Comparison of ENCODE assay signal across 11 cellular contexts in the genomic region with DNA sequence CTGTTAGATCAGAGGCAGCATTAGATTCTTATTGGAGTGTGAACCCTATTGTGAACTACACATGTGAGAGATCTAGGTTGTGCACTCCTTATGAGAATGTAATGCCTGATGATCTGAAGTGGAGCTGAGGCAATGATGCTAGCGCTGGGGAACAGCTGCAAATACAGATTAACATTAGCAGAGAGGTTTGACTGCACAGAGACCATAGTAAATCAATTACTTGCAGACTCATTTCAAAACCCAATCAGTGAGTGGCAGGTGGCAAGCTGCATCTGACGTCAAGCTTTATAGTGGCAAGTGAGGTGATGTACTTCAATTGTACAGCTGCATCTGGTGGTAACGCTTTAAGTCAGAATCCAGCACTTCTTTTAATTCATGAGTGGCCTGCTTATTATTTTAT.
DNase-seq lines count a peak whose midpoint lies in the region; ATAC-seq lines count a peak whose summit lies in the region.
"Had no signal": no experiment of that assay in that cellular context is flagged by ENCODE, and none has a peak within 500 bp of the region (broad histone marks: within the 10 kb centered on the region; RNA-seq: fewer than 3 reads in every experiment).

No MANE protein-coding gene starts in this region.

- H3K4me1 ChIP-seq in CD4-positive, CD25-positive, alpha-beta regulatory T cell (ENCODE audit: control insufficient read depth, insufficient read depth, low read length, poor library complexity, severe bottlenecking), result peaks cover 6% of the 10 kb centered on the region

- peak overlapping the region; percentile 16 for H3K4me3 ChIP-seq in CD4-positive, CD25-positive, alpha-beta regulatory T cell (ENCODE audit: low read depth, low read length)
- H3K4me3 ChIP-seq: thoracic aorta had no signal

- H3K27ac ChIP-seq in CD4-positive, CD25-positive, alpha-beta regulatory T cell (ENCODE audit: insufficient read depth, low read length, poor library complexity, severe bottlenecking), result no peak overlapping the region
- H3K27ac ChIP-seq: thoracic aorta had no signal

- no peaks in the 10 kb centered on the region for H3K9me3 ChIP-seq in CD4-positive, CD25-positive, alpha-beta regulatory T cell (ENCODE audit: control insufficient read depth in 2 of 2, low read length in 2 of 2)
- H3K9me3 ChIP-seq: thoracic aorta had no signal

- H3K36me3 Mint-ChIP-seq in CD4-positive, CD25-positive, alpha-beta regulatory T cell, result no peaks in the 10 kb centered on the region

- ATAC-seq in CD4-positive, CD25-positive, alpha-beta regulatory T cell (ENCODE audit: low read depth in 2 of 2), result peak; percentile 59 to 66
- ATAC-seq in GM18909 (IDR thresholded peaks at IDR 0.05; ENCODE audit: poor library complexity, unreplicated experiment) (peak; percentile 78), HG02870 (IDR thresholded peaks at IDR 0.05; ENCODE audit: unreplicated experiment) (peak; percentile 74)

- peak overlapping the region in 2 of 3 donors; percentile 74 to 79 for H3K27ac Mint-ChIP-seq in CD4-positive, CD25-positive, alpha-beta regulatory T cell

- no peaks in the 10 kb centered on the region for H3K27me3 ChIP-seq in CD4-positive, CD25-positive, alpha-beta regulatory T cell (ENCODE audit: control insufficient read depth, insufficient read depth, low read length)

- H3K36me3 ChIP-seq in CD4-positive, CD25-positive, alpha-beta regulatory T cell (ENCODE audit: control insufficient read depth, insufficient read depth, low read length), result no peaks in the 10 kb centered on the region
- H3K36me3 ChIP-seq: thoracic aorta had no signal

- H3K4me3 Mint-ChIP-seq in CD4-positive, CD25-positive, alpha-beta regulatory T cell, result peak overlapping the region in 1 of 4 donors; percentile 14

- H3K4me1 Mint-ChIP-seq in CD4-positive, CD25-positive, alpha-beta regulatory T cell, result peaks cover 19 to 37% (median 28%) of the 10 kb centered on the region in 4 donors

- H3K9me3 Mint-ChIP-seq in CD4-positive, CD25-positive, alpha-beta regulatory T cell, result peaks cover 0 to 3% (median 0%) of the 10 kb centered on the region in 7 donors

- peak; percentile 3 to 51 (median 20) for DNase-seq in CD4-positive, CD25-positive, alpha-beta regulatory T cell
- DNase-seq in NCI-H345 (lab: John Stamatoyannopoulos, UW), result peak; percentile 62
- no peak for DNase-seq in anterior cingulate cortex (lab: John Stamatoyannopoulos, UW)
- no peak for DNase-seq in inferior parietal cortex (ENCODE audit: extremely low spot score)
- DNase-seq in NCI-H1105 treated with DMSO at 0.1 percent for 48 hours (lab: John Stamatoyannopoulos, UW), result no peak
- no peak for DNase-seq in SW 1271 (lab: John Stamatoyannopoulos, UW)
- DNase-seq: activated CD8-positive, alpha-beta memory T cell treated with anti-CD3 and anti-CD28 coated beads for 24 hours; NCI-H526 treated with DMSO at 0.1 percent for 48 hours had no signal

- H3K27me3 Mint-ChIP-seq in CD4-positive, CD25-positive, alpha-beta regulatory T cell, result no peaks in the 10 kb centered on the region

Comparison
In these comparisons a context has a peak if more than half of its experiments do, and no peak if none do; other contexts are left out.
1. DNase-seq: peak in CD4-positive, CD25-positive, alpha-beta regulatory T cell (3 of 3) and NCI-H345 (single experiment); none in anterior cingulate cortex (0 of 58), inferior parietal cortex (single experiment), NCI-H1105 treated with DMSO at 0.1 percent for 48 hours (single experiment) and SW 1271 (0 of 2).
2. Peak in every context shown above with its lines, with median percentiles within 50 percentile points of each other: ATAC-seq.